Comparison of ENCODE assay signal across 1 cellular context in genomic region chr4:17517664-17518063, GRCh38.
TF ChIP-seq lines count a peak whose summit lies in the region.

No MANE protein-coding gene starts in this region.

TF ChIP-seq in H1, 55 proteins besides CTCF, POLR2A, EP300 and RAD21:
- TF ChIP-seq RFX5 (IDR thresholded peaks at IDR 0.05; ENCODE audit: borderline replicate concordance, low read depth, low read length) (no peak), JUND (IDR thresholded peaks at IDR 0.05; ENCODE audit: low read length) (no peak), RBBP5 (IDR thresholded peaks at IDR 0.05; ENCODE audit: borderline replicate concordance, low read depth, low read length) (no peak), RNF2 (IDR thresholded peaks at IDR 0.05; ENCODE audit: borderline replicate concordance, low read depth, low read length, missing control alignments, poor library complexity, severe bottlenecking) (no peak), PHF8 (conservative IDR thresholded peaks at IDR 0.05; ENCODE audit: low read depth, low read length) (no peak), KDM1A (IDR thresholded peaks at IDR 0.05; ENCODE audit: borderline replicate concordance, low read length) (no peak), JUN (IDR thresholded peaks at IDR 0.05; ENCODE audit: low read depth, low read length) (no peak), HDAC2 (IDR thresholded peaks at IDR 0.05; ENCODE audit: borderline replicate concordance in 1 of 2, low read depth in 2 of 2, low read length in 2 of 2) (no peak)
